Comparison of ENCODE assay signal across 10 cellular contexts in the genomic region with DNA sequence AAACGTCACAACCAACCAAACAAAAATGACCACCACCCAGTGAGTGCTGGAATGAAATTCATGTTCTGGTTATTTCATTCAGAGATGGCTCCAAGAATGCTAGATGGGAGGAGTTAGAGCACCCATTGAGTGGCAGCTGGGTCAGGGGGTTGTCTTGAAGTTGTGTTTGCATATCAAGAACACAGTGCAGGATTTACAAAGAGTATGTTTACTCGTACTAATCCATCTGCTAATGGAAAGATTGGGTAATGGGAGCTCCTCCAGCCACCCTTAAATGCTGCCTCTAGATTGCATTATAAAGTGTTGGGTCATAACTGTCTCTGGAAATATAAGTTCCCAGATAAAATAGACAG. TPM values are rescaled to one million over a fixed set of nuclear protein-coding genes. Genes with fewer than 3 reads are reported as not detected.
DNase-seq lines count a peak whose midpoint lies in the region; ATAC-seq and TF ChIP-seq lines count a peak whose summit lies in the region.
"Had no signal": no experiment of that assay in that cellular context is flagged by ENCODE, and none has a peak within 500 bp of the region (broad histone marks: within the 10 kb centered on the region; RNA-seq: fewer than 3 reads in every experiment).

No MANE protein-coding gene starts in this region.

- no peak overlapping the region for H2AK5ac ChIP-seq in neuronal stem cell (ENCODE audit: low read depth, low read length)

- H3K4me3 ChIP-seq in BE2C (ENCODE audit: low read depth, low read length) (peak overlapping the region; percentile 56), HUES6 (ENCODE audit: low read depth, low read length) (peak overlapping the region; percentile 68), neuronal stem cell (ENCODE audit: low read length in 2 of 2) (peak overlapping the region; percentile 54 to 77)

- no peak overlapping the region for H4K8ac ChIP-seq in neuronal stem cell (ENCODE audit: low read depth, low read length)

- no peak overlapping the region for H4K91ac ChIP-seq in neuronal stem cell (ENCODE audit: low read depth, low read length, poor library complexity)

- H3K27ac ChIP-seq in HUES6 (ENCODE audit: low read depth, low read length): no peak overlapping the region
- peak overlapping the region; percentile 49 for H3K27ac ChIP-seq in cingulate gyrus (ENCODE audit: low read depth, low read length)
- H3K27ac ChIP-seq in neuronal stem cell (replicated peaks; ENCODE audit: low read length): peak overlapping the region; percentile 73

- H3K4me2 ChIP-seq in neuronal stem cell (ENCODE audit: insufficient read depth, low read length, poor library complexity, severe bottlenecking): peak overlapping the region; percentile 85

- H3K9me3 ChIP-seq in BE2C: no peaks in the 10 kb centered on the region
- H3K9me3 ChIP-seq in HUES6 (ENCODE audit: control insufficient read depth, insufficient read depth, low read depth, low read length): no peaks in the 10 kb centered on the region
- peaks cover 0 to 3% of the 10 kb centered on the region in 2 donors for H3K9me3 ChIP-seq in neuronal stem cell (replicated peaks in 1 of 2; ENCODE audit: control insufficient read depth in 2 of 2, insufficient read depth in 1 of 2, low read depth in 1 of 2, low read length in 2 of 2)
- H3K9me3 ChIP-seq: adrenal gland had no signal

- no CpG with 5 or more reads among the region's 2 CpGs for WGBS in neuronal stem cell (ENCODE audit: extremely low coverage in 2 of 2, insufficient read length in 2 of 2, insufficient replicate concordance in 1 of 2), 2 donors

- no peak overlapping the region for H2BK5ac ChIP-seq in neuronal stem cell (ENCODE audit: low read length)

- H3K4me1 ChIP-seq in BE2C (no peaks in the 10 kb centered on the region), HUES6 (ENCODE audit: control insufficient read depth, insufficient read depth, low read length) (peaks cover 8% of the 10 kb centered on the region), neuronal stem cell (ENCODE audit: control insufficient read depth in 2 of 2, insufficient read depth in 1 of 2, low read depth in 1 of 2, low read length in 2 of 2) (peaks cover 8 to 16% of the 10 kb centered on the region in 2 donors)

- peak overlapping the region; percentile 27 for H2BK15ac ChIP-seq in neuronal stem cell (ENCODE audit: low read length)

- no peak for TF ChIP-seq CTCF in BE2C (IDR thresholded peaks at IDR 0.05; ENCODE audit: low read depth, low read length)

- H2BK120ac ChIP-seq in neuronal stem cell (ENCODE audit: low read depth, low read length): no peak overlapping the region

- H3K27me3 ChIP-seq in BE2C (no peaks in the 10 kb centered on the region; the same call in 1 of the 2 replicates), HUES6 (ENCODE audit: control insufficient read depth, insufficient read depth, low read length) (peaks cover 27% of the 10 kb centered on the region; the same call in 1 of the 2 replicates), neuronal stem cell (ENCODE audit: control insufficient read depth in 3 of 3, insufficient read depth in 3 of 3, low read depth in 1 of 3, low read length in 3 of 3) (no peaks in the 10 kb centered on the region)
- H3K27me3 ChIP-seq: adrenal gland had no signal

- no peak overlapping the region for H3K4ac ChIP-seq in neuronal stem cell (ENCODE audit: low read length)

- no peak for DNase-seq in BE2C
- no peak for DNase-seq in neuronal stem cell (ENCODE audit: low spot score)
- no peak for DNase-seq in NCI-H1092 treated with DMSO at 0.1 percent for 48 hours (lab: John Stamatoyannopoulos, UW)
- no peak for DNase-seq in NCI-H446 treated with DMSO at 0.1 percent for 48 hours (lab: John Stamatoyannopoulos, UW)
- DNase-seq: activated T-cell treated with anti-CD3 and anti-CD28 coated beads for 4 hours had no signal

- peak overlapping the region; percentile 89 for H2AFZ ChIP-seq in neuronal stem cell (ENCODE audit: low read length)

- no peak overlapping the region for H3K23ac ChIP-seq in neuronal stem cell (ENCODE audit: low read depth, low read length, poor library complexity)

- no peak for ATAC-seq in HG03342 (IDR thresholded peaks at IDR 0.05; ENCODE audit: unreplicated experiment)
- ATAC-seq in HG02840 (IDR thresholded peaks at IDR 0.05; ENCODE audit: low FRiP score, unreplicated experiment): no peak

- H3K18ac ChIP-seq in neuronal stem cell (ENCODE audit: low read length): peak overlapping the region; percentile 95

- H3K9ac ChIP-seq in HUES6 (ENCODE audit: low read length) (peak overlapping the region; percentile 71), neuronal stem cell (ENCODE audit: low read depth, low read length, poor library complexity) (peak overlapping the region; percentile 92)

- H3K14ac ChIP-seq in neuronal stem cell (ENCODE audit: low read length): no peak overlapping the region

- no peaks in the 10 kb centered on the region for H3K79me1 ChIP-seq in neuronal stem cell (ENCODE audit: low read depth, low read length)

- H3K36me3 ChIP-seq in BE2C (no peaks in the 10 kb centered on the region), HUES6 (ENCODE audit: control insufficient read depth, insufficient read depth, low read length) (no peaks in the 10 kb centered on the region), neuronal stem cell (replicated peaks in 1 of 2; ENCODE audit: control insufficient read depth in 2 of 2, insufficient read depth in 2 of 2, low read length in 2 of 2) (no peaks in the 10 kb centered on the region)
- H3K36me3 ChIP-seq: adrenal gland had no signal

- H2BK12ac ChIP-seq in neuronal stem cell (ENCODE audit: low read length): no peak overlapping the region

RNA-seq across cellular contexts. Expression of gene SLC35F1, which starts 13.4 kb away (rescaled TPM):
- 0.09 TPM for polyA plus RNA-seq in BE2C (2012; ENCODE audit: insufficient read depth, insufficient read length, low read depth)
- 13.4 TPM for polyA plus RNA-seq in neuronal stem cell (2013, experiment 1 of 2)
- 14.2 TPM for polyA plus RNA-seq in neuronal stem cell (2013, experiment 2 of 2)
